13 cellular contexts compared by ENCODE assay signal in genomic region chr17:42061641-42062487, GRCh38.
"Had no signal": no experiment of that assay in that cellular context is flagged by ENCODE, and none has a peak within 500 bp of the region (broad histone marks: within the 10 kb centered on the region; RNA-seq: fewer than 3 reads in every experiment).

No MANE protein-coding gene starts in this region.

- H3K4me3 ChIP-seq: adrenal gland, colonic mucosa, gastrocnemius medialis, heart right ventricle, pancreas, tibial nerve had no signal

- H3K27ac Mint-ChIP-seq: activated CD4-positive, alpha-beta T cell treated with anti-CD3 and anti-CD28 coated beads, Interleukin-2, amount 10 ng/mL, durations not matched to agents 24 days and 14 days; activated T-helper 2 cell treated with anti-CD3 and anti-CD28 coated beads, Interferon-gamma antibody, Interleukin-2, Interleukin-4, amounts not matched to agents 10 μg/mL and 5 μg/mL and 100 μg/mL, durations not matched to agents 14 hours and 24 hours and 36 hours had no signal

- H3K27me3 Mint-ChIP-seq: activated CD4-positive, alpha-beta T cell treated with anti-CD3 and anti-CD28 coated beads, Interleukin-2, amount 10 ng/mL, durations not matched to agents 24 days and 14 days had no signal

- H3K4me3 Mint-ChIP-seq: activated CD4-positive, alpha-beta T cell treated with anti-CD3 and anti-CD28 coated beads, Interleukin-2, amount 10 ng/mL, durations not matched to agents 24 days and 14 days had no signal

- H3K27me3 ChIP-seq: adrenal gland, colonic mucosa, gastrocnemius medialis, pancreas had no signal

- H3K27ac ChIP-seq: adrenal gland, colonic mucosa, heart right ventricle, pancreas, tibial nerve had no signal

- H3K4me1 ChIP-seq: adrenal gland, colonic mucosa, pancreas, tibial nerve had no signal

- H3K9me3 Mint-ChIP-seq: activated CD4-positive, alpha-beta T cell treated with anti-CD3 and anti-CD28 coated beads, Interleukin-2, amount 10 ng/mL, durations not matched to agents 24 days and 14 days; activated T-helper 2 cell treated with anti-CD3 and anti-CD28 coated beads, Interferon-gamma antibody, Interleukin-2, Interleukin-4, amounts not matched to agents 10 μg/mL and 5 μg/mL and 100 μg/mL, durations not matched to agents 14 hours and 24 hours and 36 hours had no signal

- DNase-seq: activated CD4-positive, alpha-beta T cell treated with anti-CD3 and anti-CD28 coated beads, Interleukin-2, amount 10 ng/mL, durations not matched to agents 24 days and 14 days; activated naive CD4-positive, alpha-beta T cell treated with anti-CD3 and anti-CD28 coated beads, Interleukin-2, amount 50 U/mL, for 16 hours; adrenal gland; caudate nucleus; colonic mucosa; effector CD4-positive, alpha-beta T cell; gastrocnemius medialis; heart right ventricle; mesendoderm; pancreas; small intestine had no signal

- H3K36me3 ChIP-seq: adrenal gland, colonic mucosa, gastrocnemius medialis, heart right ventricle, pancreas, tibial nerve had no signal

- H3K9me3 ChIP-seq: adrenal gland, colonic mucosa, gastrocnemius medialis, heart right ventricle, pancreas, tibial nerve had no signal

- ATAC-seq: gastrocnemius medialis, heart right ventricle, pancreas had no signal
